In genomic region chr10:96043895-96044580, GRCh38 we compare ENCODE assay signal across 8 cellular contexts.
DNase-seq lines count a peak whose midpoint lies in the region; ATAC-seq and TF ChIP-seq lines count a peak whose summit lies in the region.

No MANE protein-coding gene starts in this region.

- ATAC-seq in HG02678 (IDR thresholded peaks at IDR 0.05; ENCODE audit: unreplicated experiment), result peak; percentile 34

- no peak for TF ChIP-seq CTCF in coronary artery (IDR thresholded peaks at IDR 0.05)

- H3K4me3 ChIP-seq in coronary artery, result peak overlapping the region; percentile 89

- H3K27ac ChIP-seq in coronary artery, result peak overlapping the region; percentile 81 to 89

- DNase-seq in NCI-H1436 (lab: John Stamatoyannopoulos, UW) (peak; percentile 29), NCI-H1436 treated with DMSO at 0.1 percent for 48 hours (lab: John Stamatoyannopoulos, UW) (no peak), NCI-H1092 treated with DMSO at 0.1 percent for 48 hours (lab: John Stamatoyannopoulos, UW) (peak; percentile 27), coronary artery (ENCODE audit: low spot score) (peak; percentile 78), left kidney (ENCODE audit: low read depth, low spot score) (peak; percentile 87)
- DNase-seq in activated CD4-positive, alpha-beta T cell treated with anti-CD3 and anti-CD28 coated beads for 1 hour, result peak; percentile 22
- peak; percentile 53 to 58 for DNase-seq in stimulated activated CD4-positive, alpha-beta T cell treated with anti-CD3 and anti-CD28 coated beads, Interleukin-2, amount 100 ng/mL, for 24 hours
